ENCODE assay signal across 10 cellular contexts in genomic region chr16:87541004-87541881, GRCh38. TPM values are rescaled to one million over a fixed set of nuclear protein-coding genes. Genes with fewer than 3 reads are reported as not detected.
DNase-seq lines count a peak whose midpoint lies in the region; ATAC-seq and TF ChIP-seq lines count a peak whose summit lies in the region.
"Had no signal": no experiment of that assay in that cellular context is flagged by ENCODE, and none has a peak within 500 bp of the region (broad histone marks: within the 10 kb centered on the region; RNA-seq: fewer than 3 reads in every experiment).

No MANE protein-coding gene starts in this region.

- TF ChIP-seq CTCF in breast epithelium (IDR thresholded peaks at IDR 0.05) = no peak
- no peak for TF ChIP-seq CTCF in mammary epithelial cell (conservative IDR thresholded peaks at IDR 0.05 in 1 of 2, IDR thresholded peaks at IDR 0.05 in 1 of 2; ENCODE audit: extremely low read depth in 1 of 2, insufficient read depth in 1 of 2, low read depth in 1 of 2, low read length in 2 of 2)
- TF ChIP-seq CTCF in vagina (IDR thresholded peaks at IDR 0.05) = no peak

- H3K36me3 ChIP-seq in breast epithelium (no peaks in the 10 kb centered on the region), mammary epithelial cell (ENCODE audit: insufficient read depth, low read length) (no peaks in the 10 kb centered on the region), vagina (no peaks in the 10 kb centered on the region)

- dilution Hi-C loops in mammary epithelial cell (cut with HindIII; ENCODE audit: low sequenced_read_pairs) = loop anchor here (5.0 kb wide), 1 partner anchor 79 kb away; no protein-coding TSS in a partner anchor

- H3K79me2 ChIP-seq in mammary epithelial cell (ENCODE audit: insufficient read depth, low read length) = no peaks in the 10 kb centered on the region

- no peak for DNase-seq in breast epithelium (ENCODE audit: low spot score in 2 of 2)
- no peak for DNase-seq in mammary epithelial cell
- peak; percentile 56 for DNase-seq in dedifferentiated amniotic fluid mesenchymal stem cell (ENCODE audit: extremely low spot score)
- peak; percentile 50 for DNase-seq in mucosa of gallbladder (ENCODE audit: low spot score)
- DNase-seq in vagina (ENCODE audit: extremely low spot score in 2 of 2) = no peak
- DNase-seq in iPS-NIHi7 (ENCODE audit: extremely low spot score) = no peak
- DNase-seq in C1 segment of cervical spinal cord (lab: John Stamatoyannopoulos, UW) = no peak
- DNase-seq: CD4-positive, CD25-positive, alpha-beta regulatory T cell; stimulated activated CD4-positive, alpha-beta T cell treated with anti-CD3 and anti-CD28 coated beads, Interleukin-2, amount 100 ng/mL, for 24 hours had no signal

- H3K4me2 ChIP-seq in mammary epithelial cell (ENCODE audit: insufficient read depth, low read depth, low read length) = no peak overlapping the region

- WGBS in mammary epithelial cell (ENCODE audit: low coverage, missing lambda C conversion rate) = 56% methylated on average over 26 of the region's 38 CpGs

- BruUV-seq in mammary epithelial cell (replicated peaks; lab: Mats Ljungman, UMichigan) = no TSS peak

- H2AFZ ChIP-seq in mammary epithelial cell (ENCODE audit: low read depth, low read length) = no peak overlapping the region

- H3K9me3 ChIP-seq in breast epithelium (peaks cover 5 to 6% of the 10 kb centered on the region in 2 donors), mammary epithelial cell (replicated peaks; ENCODE audit: insufficient read depth, low read length) (peaks cover 1% of the 10 kb centered on the region), vagina (no peaks in the 10 kb centered on the region)

- no peaks in the 10 kb centered on the region for H3K4me1 ChIP-seq in breast epithelium
- H3K4me1 ChIP-seq in mammary epithelial cell (ENCODE audit: insufficient read depth, low read length) = no peaks in the 10 kb centered on the region
- H3K4me1 ChIP-seq in vagina = peaks cover 16% of the 10 kb centered on the region

- H3K27ac ChIP-seq in breast epithelium = peak overlapping the region in 1 of 2 donors; percentile 52
- no peak overlapping the region for H3K27ac ChIP-seq in mammary epithelial cell (ENCODE audit: insufficient read depth, low read depth, low read length)
- peak overlapping the region; percentile 76 for H3K27ac ChIP-seq in vagina

- H3K9ac ChIP-seq in mammary epithelial cell (ENCODE audit: insufficient read depth, low read length) = no peak overlapping the region

- peaks cover 0 to 20% of the 10 kb centered on the region in 2 donors for H3K27me3 ChIP-seq in breast epithelium
- H3K27me3 ChIP-seq in mammary epithelial cell (ENCODE audit: insufficient read depth, low read length) = peaks cover 5% of the 10 kb centered on the region
- no peaks in the 10 kb centered on the region for H3K27me3 ChIP-seq in vagina

- ATAC-seq in GM18873 (IDR thresholded peaks at IDR 0.05; ENCODE audit: low FRiP score, unreplicated experiment) = no peak

- in situ Hi-C loops in mammary epithelial cell (cut with MboI; ENCODE audit: low sequenced_read_pairs in 2 of 2) = no loop called here

- H4K20me1 ChIP-seq in mammary epithelial cell (ENCODE audit: insufficient read depth, low read length) = no peaks in the 10 kb centered on the region

- intact Hi-C loops in breast epithelium (cut with DNase I; ENCODE audit: low total_unique reads) (no loop called here), mammary epithelial cell (cut with micrococcal nuclease) (no loop called here), vagina (cut with DNase I) (loop anchor here (10.0 kb wide), 1 partner anchor 106 kb away; no protein-coding TSS in a partner anchor)

- no peak for TF ChIP-seq POLR2A in breast epithelium (IDR thresholded peaks at IDR 0.05)
- TF ChIP-seq POLR2A in vagina (IDR thresholded peaks at IDR 0.05) = no peak

- peak overlapping the region in 2 of 3 donors; percentile 2 to 12 for H3K4me3 ChIP-seq in breast epithelium
- no peak overlapping the region for H3K4me3 ChIP-seq in mammary epithelial cell (replicated peaks in 1 of 3; ENCODE audit: insufficient read depth in 1 of 3, low read depth in 2 of 3, low read length in 3 of 3)
- H3K4me3 ChIP-seq in vagina = peak overlapping the region in 1 of 2 donors; percentile 16

- CTCF ChIA-PET in mammary epithelial cell (lab: Charles Lee; ENCODE audit: low non-redundant PET) = no interaction called here

RNA-seq across cellular contexts. Expression of gene ZCCHC14, which starts 48.4 kb away (rescaled TPM):
- 10 to 100 TPM; 15.2 to 21.0 (median 18.7) TPM for total RNA-seq in breast epithelium
- 10 to 100 TPM in 1 of 2 donors, 1 to 10 TPM in 1; 7.0 to 15.8 TPM for total RNA-seq in mammary epithelial cell
- polyA plus RNA-seq in mammary epithelial cell = 4.7 TPM
- polyA minus RNA-seq in mammary epithelial cell = 8.1 TPM
- total RNA-seq in mucosa of gallbladder = 25.1 TPM
- 74.2 TPM for total RNA-seq in vagina

Comparison
In these comparisons a context has a peak if more than half of its experiments do, and no peak if none do; other contexts are left out.
1. H3K4me3 ChIP-seq: peak in breast epithelium (2 of 3); none in mammary epithelial cell (0 of 3).
2. DNase-seq: peak in dedifferentiated amniotic fluid mesenchymal stem cell (single experiment) and mucosa of gallbladder (single experiment); none in breast epithelium (0 of 2), mammary epithelial cell (single experiment), vagina (0 of 2), iPS-NIHi7 (single experiment) and C1 segment of cervical spinal cord (0 of 14).